Comparison of ENCODE assay signal across 1 cellular context in the genomic region with DNA sequence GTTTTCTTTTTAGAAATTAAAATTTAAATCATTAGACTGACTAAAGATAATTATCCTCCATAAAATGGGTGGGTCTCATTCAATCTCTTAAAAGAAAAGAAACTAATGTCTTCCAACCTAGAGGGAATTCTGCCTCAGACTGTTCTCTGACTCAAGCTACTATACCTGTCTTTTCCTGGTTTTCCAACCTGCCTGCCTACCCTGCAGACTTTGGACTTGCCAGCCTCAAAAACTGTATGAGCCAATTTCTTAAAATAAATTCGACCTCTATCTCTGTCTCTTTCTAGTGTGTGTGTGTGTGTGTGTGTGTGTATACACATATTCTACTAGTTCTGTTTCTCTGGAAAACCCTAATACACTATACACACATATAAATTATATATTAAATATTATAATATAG.
TF ChIP-seq lines count a peak whose summit lies in the region.

No MANE protein-coding gene starts in this region.

TF ChIP-seq in HepG2, 621 proteins besides CTCF, POLR2A, EP300 and RAD21 (continued from another document):
- TF ChIP-seq, protein P1, sequence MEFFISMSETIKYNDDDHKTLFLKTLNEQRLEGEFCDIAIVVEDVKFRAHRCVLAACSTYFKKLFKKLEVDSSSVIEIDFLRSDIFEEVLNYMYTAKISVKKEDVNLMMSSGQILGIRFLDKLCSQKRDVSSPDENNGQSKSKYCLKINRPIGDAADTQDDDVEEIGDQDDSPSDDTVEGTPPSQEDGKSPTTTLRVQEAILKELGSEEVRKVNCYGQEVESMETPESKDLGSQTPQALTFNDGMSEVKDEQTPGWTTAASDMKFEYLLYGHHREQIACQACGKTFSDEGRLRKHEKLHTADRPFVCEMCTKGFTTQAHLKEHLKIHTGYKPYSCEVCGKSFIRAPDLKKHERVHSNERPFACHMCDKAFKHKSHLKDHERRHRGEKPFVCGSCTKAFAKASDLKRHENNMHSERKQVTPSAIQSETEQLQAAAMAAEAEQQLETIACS (CRISPR knock-in tag; IDR thresholded peaks at IDR 0.05), result no peak
